9 cellular contexts compared by ENCODE assay signal in genomic region chr3:15295506-15295905, GRCh38. TPM values are rescaled to one million over a fixed set of nuclear protein-coding genes. Genes with fewer than 3 reads are reported as not detected.
DNase-seq lines count a peak whose midpoint lies in the region; ATAC-seq and TF ChIP-seq lines count a peak whose summit lies in the region.
"Had no signal": no experiment of that assay in that cellular context is flagged by ENCODE, and none has a peak within 500 bp of the region (broad histone marks: within the 10 kb centered on the region; RNA-seq: fewer than 3 reads in every experiment).

No MANE protein-coding gene starts in this region.

- no peak overlapping the region for H2BK15ac ChIP-seq in neuronal stem cell (ENCODE audit: low read length)

- H3K9ac ChIP-seq in stomach smooth muscle (ENCODE audit: low read length in 2 of 2) = no peak overlapping the region
- H3K9ac ChIP-seq in neuronal stem cell (ENCODE audit: low read depth, low read length, poor library complexity) = no peak overlapping the region

- no peak overlapping the region for H4K8ac ChIP-seq in neuronal stem cell (ENCODE audit: low read depth, low read length)

- H2BK120ac ChIP-seq in neuronal stem cell (ENCODE audit: low read depth, low read length) = no peak overlapping the region

- ATAC-seq in activated B cell treated with CpG ODN at 0.5 μM for 24 hours (ENCODE audit: low read depth) = peak; percentile 30
- no peak for ATAC-seq in GM19351 (IDR thresholded peaks at IDR 0.05; ENCODE audit: unreplicated experiment)

- peak overlapping the region; percentile 91 for H3K27ac Mint-ChIP-seq in activated B cell treated with CpG ODN at 0.5 μM for 24 hours

- no peaks in the 10 kb centered on the region for H3K27me3 Mint-ChIP-seq in activated B cell treated with CpG ODN at 0.5 μM for 24 hours

- CTCF ChIA-PET in activated B cell treated with CpG ODN at 0.5 μM for 24 hours (lab: Charles Lee) = interaction anchor here (0.8 to 1.8 kb wide), 9 partner anchors 9 to 103 kb away, joined by 3 to 7 read pairs (median 4); partner anchors contain the start of gene SH3BP5

- no CpG with 5 or more reads among the region's 6 CpGs for WGBS in neuronal stem cell (ENCODE audit: extremely low coverage in 2 of 2, insufficient read length in 2 of 2, insufficient replicate concordance in 1 of 2), 2 donors

- no peak overlapping the region for H2AK5ac ChIP-seq in neuronal stem cell (ENCODE audit: low read depth, low read length)

- no peak overlapping the region for H3K18ac ChIP-seq in neuronal stem cell (ENCODE audit: low read length)

- no peak overlapping the region for H3K4me3 ChIP-seq in right atrium auricular region
- no peak overlapping the region for H3K4me3 ChIP-seq in stomach smooth muscle (ENCODE audit: low read length in 2 of 2)
- no peak overlapping the region for H3K4me3 ChIP-seq in neuronal stem cell (ENCODE audit: low read length in 2 of 2)

- DNase-seq in HT1080 (ENCODE audit: low read depth) (peak; percentile 91), activated B cell treated with CpG ODN at 0.5 μM for 24 hours (no peak), right atrium auricular region (ENCODE audit: low spot score) (peak; percentile 76), NCI-H1105 treated with DMSO at 0.1 percent for 48 hours (lab: John Stamatoyannopoulos, UW) (no peak), neuronal stem cell (ENCODE audit: low spot score) (no peak)
- DNase-seq: activated CD8-positive, alpha-beta memory T cell treated with anti-CD3 and anti-CD28 coated beads, Interleukin-2, amount 50 U/mL, for 48 hours; NCI-H526 had no signal

- POLR2A ChIA-PET in activated B cell treated with CpG ODN at 0.5 μM for 24 hours (lab: Charles Lee) = interaction anchor here (0.6 to 2.9 kb wide), 21 partner anchors 8 to 134 kb away, joined by 3 to 25 read pairs (median 6); partner anchors contain the start of genes CAPN7 and SH3BP5

- H3K14ac ChIP-seq in neuronal stem cell (ENCODE audit: low read length) = no peak overlapping the region

- H3K4me1 Mint-ChIP-seq in activated B cell treated with CpG ODN at 0.5 μM for 24 hours = peaks cover 91% of the 10 kb centered on the region

- peaks cover 0 to 43% of the 10 kb centered on the region in 2 donors for H3K4me1 ChIP-seq in right atrium auricular region
- peaks cover 20% of the 10 kb centered on the region for H3K4me1 ChIP-seq in stomach smooth muscle (ENCODE audit: control insufficient read depth, insufficient read depth, low read length)
- no peaks in the 10 kb centered on the region for H3K4me1 ChIP-seq in neuronal stem cell (ENCODE audit: control insufficient read depth in 2 of 2, insufficient read depth in 1 of 2, low read depth in 1 of 2, low read length in 2 of 2)

- no peak for TF ChIP-seq CTCF in activated B cell treated with CpG ODN at 0.5 μM for 24 hours (IDR thresholded peaks at IDR 0.05)
- TF ChIP-seq CTCF in right atrium auricular region (IDR thresholded peaks at IDR 0.05) = no peak

- H3K27me3 ChIP-seq in right atrium auricular region (no peaks in the 10 kb centered on the region), stomach smooth muscle (ENCODE audit: control insufficient read depth in 1 of 2, insufficient read depth in 2 of 2, low read length in 2 of 2) (no peaks in the 10 kb centered on the region), neuronal stem cell (ENCODE audit: control insufficient read depth in 3 of 3, insufficient read depth in 3 of 3, low read depth in 1 of 3, low read length in 3 of 3) (no peaks in the 10 kb centered on the region)

- H2AFZ ChIP-seq in neuronal stem cell (ENCODE audit: low read length) = no peak overlapping the region

- no peak overlapping the region for H2BK5ac ChIP-seq in neuronal stem cell (ENCODE audit: low read length)

- no peaks in the 10 kb centered on the region for H3K36me3 ChIP-seq in right atrium auricular region
- H3K36me3 ChIP-seq in stomach smooth muscle (ENCODE audit: control insufficient read depth in 2 of 2, insufficient read depth in 2 of 2, low read length in 2 of 2) = no peaks in the 10 kb centered on the region
- no peaks in the 10 kb centered on the region for H3K36me3 ChIP-seq in neuronal stem cell (replicated peaks in 1 of 2; ENCODE audit: control insufficient read depth in 2 of 2, insufficient read depth in 2 of 2, low read length in 2 of 2)

- H4K91ac ChIP-seq in neuronal stem cell (ENCODE audit: low read depth, low read length, poor library complexity) = no peak overlapping the region

- H3K9me3 Mint-ChIP-seq in activated B cell treated with CpG ODN at 0.5 μM for 24 hours = no peaks in the 10 kb centered on the region

- H3K4me3 Mint-ChIP-seq in activated B cell treated with CpG ODN at 0.5 μM for 24 hours = peak overlapping the region; percentile 40

- H3K27ac ChIP-seq in right atrium auricular region (peak overlapping the region; percentile 64 to 71), stomach smooth muscle (ENCODE audit: low read length) (peak overlapping the region; percentile 58), neuronal stem cell (replicated peaks; ENCODE audit: low read length) (no peak overlapping the region)

- H2BK12ac ChIP-seq in neuronal stem cell (ENCODE audit: low read length) = no peak overlapping the region

- H3K23ac ChIP-seq in neuronal stem cell (ENCODE audit: low read depth, low read length, poor library complexity) = no peak overlapping the region

- no peak overlapping the region for H3K4me2 ChIP-seq in neuronal stem cell (ENCODE audit: insufficient read depth, low read length, poor library complexity, severe bottlenecking)

- H3K79me1 ChIP-seq in neuronal stem cell (ENCODE audit: low read depth, low read length) = no peaks in the 10 kb centered on the region

- H3K36me3 Mint-ChIP-seq in activated B cell treated with CpG ODN at 0.5 μM for 24 hours (ENCODE audit: low read depth) = peaks cover 19% of the 10 kb centered on the region

- no peaks in the 10 kb centered on the region for H3K9me3 ChIP-seq in right atrium auricular region
- H3K9me3 ChIP-seq in stomach smooth muscle (ENCODE audit: control insufficient read depth in 2 of 2, low read length in 2 of 2) = no peaks in the 10 kb centered on the region
- H3K9me3 ChIP-seq in neuronal stem cell (replicated peaks in 1 of 2; ENCODE audit: control insufficient read depth in 2 of 2, insufficient read depth in 1 of 2, low read depth in 1 of 2, low read length in 2 of 2) = no peaks in the 10 kb centered on the region

- H3K4ac ChIP-seq in neuronal stem cell (ENCODE audit: low read length) = no peak overlapping the region

- intact Hi-C loops in activated B cell treated with CpG ODN at 0.5 μM for 24 hours (cut with micrococcal nuclease) = loop anchor here (1.0 kb wide), 1 partner anchor 23 kb away; no protein-coding TSS in a partner anchor

RNA-seq across cellular contexts. Expression of gene SH3BP5, which starts 36.9 kb away (rescaled TPM):
- total RNA-seq in HT1080 (2014; rRNA removed; shearing (Covaris generic)) = 23.2 and 28.8 TPM in 2 replicates
- polyA plus RNA-seq in HT1080 (2015; cell fraction: cytosol; rRNA removed) = 36.9 and 41.4 TPM in 2 replicates
- polyA plus RNA-seq in HT1080 (2015; cell fraction: nucleus; rRNA removed) = 27.2 and 36.5 TPM in 2 replicates
- total RNA-seq in activated B cell treated with CpG ODN at 0.5 μM for 24 hours (60.5 and 66.0 TPM in 2 replicates), right atrium auricular region (10 to 100 TPM; 14.4 to 18.4 TPM)
- polyA plus RNA-seq in neuronal stem cell (2013, experiment 1 of 2) = 6.1 TPM
- 6.0 TPM for polyA plus RNA-seq in neuronal stem cell (2013, experiment 2 of 2)

Comparison
In these comparisons a context has a peak if more than half of its experiments do, and no peak if none do; other contexts are left out.
1. DNase-seq: peak in HT1080 (single experiment) and right atrium auricular region (single experiment); none in activated B cell treated with CpG ODN at 0.5 μM for 24 hours (single experiment), NCI-H1105 treated with DMSO at 0.1 percent for 48 hours (single experiment) and neuronal stem cell (single experiment).